In genomic region chr10:103897241-103897774, GRCh38 we compare ENCODE assay signal across 19 cellular contexts. TPM values are rescaled to one million over a fixed set of nuclear protein-coding genes. Genes with fewer than 3 reads are reported as not detected.
DNase-seq lines count a peak whose midpoint lies in the region; ATAC-seq and TF ChIP-seq lines count a peak whose summit lies in the region.
"Had no signal": no experiment of that assay in that cellular context is flagged by ENCODE, and none has a peak within 500 bp of the region (broad histone marks: within the 10 kb centered on the region; RNA-seq: fewer than 3 reads in every experiment).

No MANE protein-coding gene starts in this region.

- ATAC-seq in GM18520 (IDR thresholded peaks at IDR 0.05; ENCODE audit: unreplicated experiment) = no peak
- ATAC-seq in GM18861 (IDR thresholded peaks at IDR 0.05; ENCODE audit: unreplicated experiment) = no peak
- ATAC-seq: activated T-cell treated with anti-CD3 and anti-CD28 coated beads, Interleukin-2, amount 50 U/mL, for 4 hours had no signal

- WGBS in endodermal cell (ENCODE audit: insufficient coverage in 1 of 2, insufficient read length in 1 of 2), 2 experiments = 89 to 93% methylated on average over 3 to 7 of the region's 7 CpGs

- no peaks in the 10 kb centered on the region for H3K9me3 Mint-ChIP-seq in activated T-cell treated with anti-CD3 and anti-CD28 coated beads, Interleukin-2, amount 50 U/mL, for 24 hours
- no peaks in the 10 kb centered on the region for H3K9me3 Mint-ChIP-seq in endodermal cell
- H3K9me3 Mint-ChIP-seq: activated T-cell treated with anti-CD3 and anti-CD28 coated beads, Interleukin-2, amount 50 U/mL, for 4 hours; CD4-positive, alpha-beta T cell; dendritic cell treated with granulocyte-macrophage colony-stimulating factor and Interleukin-4, amounts not matched to agents 40 ng/mL and 50 ng/mL, for 4 days had no signal

- H3K4me3 ChIP-seq in endodermal cell (ENCODE audit: low read length) (no peak overlapping the region), vagina (no peak overlapping the region), H7 (ENCODE audit: insufficient read depth, low read depth, low read length) (no peak overlapping the region)
- H3K4me3 ChIP-seq: Peyer's patch had no signal

- H3K27me3 ChIP-seq in endodermal cell (ENCODE audit: control insufficient read depth, insufficient read depth, low read length, poor library complexity, severe bottlenecking) = no peaks in the 10 kb centered on the region
- H3K27me3 ChIP-seq in vagina = no peaks in the 10 kb centered on the region
- H3K27me3 ChIP-seq in H7 (ENCODE audit: control insufficient read depth, insufficient read depth, low read length) = no peaks in the 10 kb centered on the region
- H3K27me3 ChIP-seq: brain microvascular endothelial cell, Peyer's patch had no signal

- no peaks in the 10 kb centered on the region for H3K9me3 ChIP-seq in endodermal cell (ENCODE audit: control insufficient read depth, low read length)
- no peaks in the 10 kb centered on the region for H3K9me3 ChIP-seq in vagina
- H3K9me3 ChIP-seq: Peyer's patch had no signal

- peaks cover 74% of the 10 kb centered on the region for H3K36me3 Mint-ChIP-seq in activated T-cell treated with anti-CD3 and anti-CD28 coated beads, Interleukin-2, amount 50 U/mL, for 24 hours (ENCODE audit: low read depth)
- peaks cover 3% of the 10 kb centered on the region for H3K36me3 Mint-ChIP-seq in endodermal cell (ENCODE audit: low read depth)
- H3K36me3 Mint-ChIP-seq: activated naive CD8-positive, alpha-beta T cell had no signal

- no peak for DNase-seq in activated T-cell treated with anti-CD3 and anti-CD28 coated beads, Interleukin-2, amount 50 U/mL, for 24 hours
- DNase-seq in activated T-cell treated with anti-CD3 and anti-CD28 coated beads for 4 hours (no peak), endodermal cell (no peak), medulla oblongata (ENCODE audit: extremely low spot score) (peak; percentile 48), vagina (ENCODE audit: extremely low spot score in 2 of 2) (peak in 1 of 2 donors; percentile 76), H7 (no peak)
- DNase-seq: activated CD4-positive, alpha-beta T cell treated with anti-CD3 and anti-CD28 coated beads, Interleukin-2, amount 50 U/mL, for 4 hours; activated T-cell treated with anti-CD3 and anti-CD28 coated beads, Interleukin-2, amount 50 U/mL, for 4 hours; brain microvascular endothelial cell; CD4-positive, alpha-beta T cell; NCI-H1417 treated with DMSO at 0.1 percent for 48 hours; NCI-H2171 treated with DMSO at 0.1 percent for 48 hours; NCI-H748 treated with DMSO at 0.1 percent for 48 hours; Peyer's patch; stimulated activated CD4-positive, alpha-beta T cell treated with anti-CD3 and anti-CD28 coated beads, Interleukin-2, amount 100 ng/mL, for 48 hours had no signal

- no peak overlapping the region for H3K4me3 Mint-ChIP-seq in activated T-cell treated with anti-CD3 and anti-CD28 coated beads, Interleukin-2, amount 50 U/mL, for 24 hours
- H3K4me3 Mint-ChIP-seq in endodermal cell = no peak overlapping the region
- H3K4me3 Mint-ChIP-seq: activated naive CD8-positive, alpha-beta T cell; activated T-cell treated with anti-CD3 and anti-CD28 coated beads, Interleukin-2, amount 50 U/mL, for 4 hours; CD4-positive, alpha-beta T cell; dendritic cell treated with granulocyte-macrophage colony-stimulating factor and Interleukin-4, amounts not matched to agents 40 ng/mL and 50 ng/mL, for 4 days had no signal

- H3K4me1 ChIP-seq in endodermal cell (ENCODE audit: control insufficient read depth, insufficient read depth, low read length) = peaks cover 15% of the 10 kb centered on the region
- H3K4me1 ChIP-seq in vagina = peaks cover 56% of the 10 kb centered on the region

- intact Hi-C loops in vagina (cut with DNase I) = no loop called here

- peak overlapping the region; percentile 65 for H3K27ac Mint-ChIP-seq in activated T-cell treated with anti-CD3 and anti-CD28 coated beads, Interleukin-2, amount 50 U/mL, for 24 hours
- H3K27ac Mint-ChIP-seq in endodermal cell = peak overlapping the region; percentile 30
- H3K27ac Mint-ChIP-seq: activated naive CD8-positive, alpha-beta T cell; CD4-positive, alpha-beta T cell; dendritic cell treated with granulocyte-macrophage colony-stimulating factor and Interleukin-4, amounts not matched to agents 40 ng/mL and 50 ng/mL, for 4 days had no signal

- TF ChIP-seq CTCF in endodermal cell (conservative IDR thresholded peaks at IDR 0.05) = no peak
- no peak for TF ChIP-seq CTCF in vagina (IDR thresholded peaks at IDR 0.05)

- no peak overlapping the region for H3K9ac ChIP-seq in endodermal cell (ENCODE audit: extremely low read depth, low read length, poor library complexity, severe bottlenecking)

- H3K36me3 ChIP-seq in endodermal cell (ENCODE audit: control insufficient read depth, insufficient read depth, low read length) (peaks cover 4% of the 10 kb centered on the region), vagina (peaks cover 0 to 24% of the 10 kb centered on the region in 2 donors), H7 (replicated peaks; ENCODE audit: control insufficient read depth, insufficient read depth, low read length) (peaks cover 5% of the 10 kb centered on the region)
- H3K36me3 ChIP-seq: brain microvascular endothelial cell had no signal

- TF ChIP-seq POLR2A in vagina (IDR thresholded peaks at IDR 0.05) = no peak

- no peaks in the 10 kb centered on the region for H3K27me3 Mint-ChIP-seq in activated T-cell treated with anti-CD3 and anti-CD28 coated beads, Interleukin-2, amount 50 U/mL, for 24 hours
- H3K27me3 Mint-ChIP-seq in endodermal cell (ENCODE audit: insufficient read depth) = no peaks in the 10 kb centered on the region
- H3K27me3 Mint-ChIP-seq: activated naive CD8-positive, alpha-beta T cell; CD4-positive, alpha-beta T cell; dendritic cell treated with granulocyte-macrophage colony-stimulating factor and Interleukin-4, amounts not matched to agents 40 ng/mL and 50 ng/mL, for 4 days had no signal

- no peak overlapping the region for H3K27ac ChIP-seq in endodermal cell (ENCODE audit: low read depth, low read length)
- peak overlapping the region; percentile 79 for H3K27ac ChIP-seq in vagina
- H3K27ac ChIP-seq: brain microvascular endothelial cell had no signal

- peaks cover 64% of the 10 kb centered on the region for H3K4me1 Mint-ChIP-seq in activated T-cell treated with anti-CD3 and anti-CD28 coated beads, Interleukin-2, amount 50 U/mL, for 24 hours (ENCODE audit: low read depth)
- peaks cover 34% of the 10 kb centered on the region for H3K4me1 Mint-ChIP-seq in endodermal cell

RNA-seq across cellular contexts. Expression of gene STN1, which starts 20.7 kb away (rescaled TPM):
- 10 to 100 TPM; 13.5 to 19.9 TPM for total RNA-seq in endodermal cell
- 19.2 TPM for polyA plus RNA-seq in endodermal cell (2013, experiment 1 of 2)
- polyA plus RNA-seq in endodermal cell (2013, experiment 2 of 2) = 17.2 TPM
- total RNA-seq in vagina = 22.3 TPM
- 24.0 and 42.9 TPM in 2 replicates for total RNA-seq in H7 (2014; rRNA removed; shearing (Covaris generic))

RNA-seq across cellular contexts. Expression of gene SH3PXD2A, which starts 41.9 kb away (rescaled TPM):
- 10 to 100 TPM; 15.7 to 22.6 TPM for total RNA-seq in endodermal cell
- polyA plus RNA-seq in endodermal cell (2013, experiment 1 of 2) = 11.5 TPM
- 11.0 TPM for polyA plus RNA-seq in endodermal cell (2013, experiment 2 of 2)
- total RNA-seq in vagina = 56.2 TPM
- 6.8 and 8.1 TPM in 2 replicates for total RNA-seq in H7 (2014; rRNA removed; shearing (Covaris generic))
